ENCODE assay signal across 1 cellular context in genomic region chr19:41862445-41862986, GRCh38.
TF ChIP-seq lines count a peak whose summit lies in the region.

No MANE protein-coding gene starts in this region.

TF ChIP-seq in K562, 482 proteins besides CTCF, POLR2A, EP300 and RAD21:
- TF ChIP-seq HEY1 (CRISPR knock-in tag; IDR thresholded peaks at IDR 0.05; ENCODE audit: borderline replicate concordance) (no peak), PRDM10 (IDR thresholded peaks at IDR 0.05; ENCODE audit: partially characterized antibody) (no peak), HNRNPUL1 (IDR thresholded peaks at IDR 0.05; ENCODE audit: low read length) (0 out of 2 replicates have a peak, but pooled peaks have one; percentile 14), REST (CRISPR knock-in tag; IDR thresholded peaks at IDR 0.05; ENCODE audit: low read depth) (no peak), ZNF699 (CRISPR knock-in tag; IDR thresholded peaks at IDR 0.05; ENCODE audit: insufficient replicate concordance) (no peak), FIP1L1 (IDR thresholded peaks at IDR 0.05; ENCODE audit: low read depth, low read length, poor library complexity, severe bottlenecking) (no peak)
